ENCODE assay signal across 16 cellular contexts in the genomic region with DNA sequence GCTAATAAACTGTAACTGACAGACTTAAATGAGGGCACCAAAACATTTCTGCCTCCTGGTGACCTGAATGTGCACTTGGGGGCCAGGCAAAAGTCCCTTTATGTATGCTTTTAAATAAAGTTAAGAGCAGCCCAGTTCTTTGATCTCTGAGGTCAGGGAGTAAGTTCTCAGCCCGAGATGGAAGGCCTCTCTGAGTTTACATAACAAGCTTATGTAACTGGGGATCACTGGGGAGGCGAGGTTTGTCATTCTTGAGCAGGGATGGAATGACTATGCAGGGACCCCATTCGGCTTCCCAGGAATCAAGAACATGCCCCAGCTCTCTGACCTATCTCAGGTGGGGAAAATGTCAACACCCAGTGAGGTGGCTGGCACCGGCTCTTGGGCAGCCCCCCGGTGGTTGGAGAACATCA.
DNase-seq lines count a peak whose midpoint lies in the region; ATAC-seq and TF ChIP-seq lines count a peak whose summit lies in the region.
"Had no signal": no experiment of that assay in that cellular context is flagged by ENCODE, and none has a peak within 500 bp of the region (broad histone marks: within the 10 kb centered on the region; RNA-seq: fewer than 3 reads in every experiment).

No MANE protein-coding gene starts in this region.

- H3K27ac Mint-ChIP-seq in natural killer cell treated with Interleukin-12 subunit alpha and Interleukin-12 subunit beta and Interleukin-15 and Interleukin-18, amount 100 ng/mL, for 72 hours = peak overlapping the region; percentile 24 to 44
- no peak overlapping the region for H3K27ac Mint-ChIP-seq in natural killer cell

- H3K4me3 Mint-ChIP-seq in natural killer cell treated with Interleukin-12 subunit alpha and Interleukin-12 subunit beta and Interleukin-15 and Interleukin-18, amount 100 ng/mL, for 72 hours = no peak overlapping the region
- H3K4me3 Mint-ChIP-seq in natural killer cell = no peak overlapping the region
- H3K4me3 Mint-ChIP-seq: CD8-positive, alpha-beta memory T cell had no signal

- H3K4me1 ChIP-seq in muscle layer of colon (ENCODE audit: insufficient read depth, low read length) = peaks cover 12% of the 10 kb centered on the region
- H3K4me1 ChIP-seq: BLaER1 had no signal

- intact Hi-C loops in natural killer cell (cut with micrococcal nuclease) = no loop called here

- ATAC-seq in natural killer cell treated with Interleukin-12 subunit alpha and Interleukin-12 subunit beta and Interleukin-15 and Interleukin-18, amount 100 ng/mL, for 72 hours = no peak
- ATAC-seq in natural killer cell (no peak), GM21786 (IDR thresholded peaks at IDR 0.05; ENCODE audit: unreplicated experiment) (no peak)

- H3K27me3 Mint-ChIP-seq in natural killer cell treated with Interleukin-12 subunit alpha and Interleukin-12 subunit beta and Interleukin-15 and Interleukin-18, amount 100 ng/mL, for 72 hours = no peaks in the 10 kb centered on the region
- no peaks in the 10 kb centered on the region for H3K27me3 Mint-ChIP-seq in natural killer cell (ENCODE audit: low read depth in 2 of 2)

- H3K36me3 Mint-ChIP-seq in natural killer cell treated with Interleukin-12 subunit alpha and Interleukin-12 subunit beta and Interleukin-15 and Interleukin-18, amount 100 ng/mL, for 72 hours = peaks cover 47% of the 10 kb centered on the region
- peaks cover 12% of the 10 kb centered on the region for H3K36me3 Mint-ChIP-seq in natural killer cell

- H3K4me1 Mint-ChIP-seq in natural killer cell treated with Interleukin-12 subunit alpha and Interleukin-12 subunit beta and Interleukin-15 and Interleukin-18, amount 100 ng/mL, for 72 hours (ENCODE audit: low read depth in 2 of 2) = peaks cover 46 to 59% of the 10 kb centered on the region in 2 donors
- peaks cover 13 to 23% of the 10 kb centered on the region in 2 donors for H3K4me1 Mint-ChIP-seq in natural killer cell

- no peak overlapping the region for H3K4me3 ChIP-seq in fibroblast of villous mesenchyme (ENCODE audit: low read depth, low read length)
- H3K4me3 ChIP-seq in muscle layer of colon (ENCODE audit: low read depth in 1 of 2, low read length in 2 of 2) = no peak overlapping the region
- H3K4me3 ChIP-seq: BLaER1, GM23248 had no signal

- no peak for TF ChIP-seq CTCF in natural killer cell (IDR thresholded peaks at IDR 0.05)
- TF ChIP-seq CTCF in fibroblast of villous mesenchyme (IDR thresholded peaks at IDR 0.05; ENCODE audit: insufficient read depth, low read depth, low read length) = no peak

- H3K36me3 ChIP-seq in muscle layer of colon (ENCODE audit: insufficient read depth, low read length) = peaks cover 20% of the 10 kb centered on the region

- no peak overlapping the region for H3K9ac ChIP-seq in muscle layer of colon (ENCODE audit: low read length)
- H3K9ac ChIP-seq: BLaER1, GM23248 had no signal

- peak overlapping the region; percentile 12 for H3K27ac ChIP-seq in muscle layer of colon (ENCODE audit: low read depth, low read length)
- H3K27ac ChIP-seq: BLaER1, GM23248, RWPE1 had no signal

- no peak for DNase-seq in natural killer cell treated with Interleukin-12 subunit alpha and Interleukin-12 subunit beta and Interleukin-15 and Interleukin-18, amount 100 ng/mL, for 72 hours (ENCODE audit: low spot score)
- DNase-seq in natural killer cell = no peak
- peak; percentile 4 for DNase-seq in fibroblast of villous mesenchyme (ENCODE audit: low read depth)
- no peak for DNase-seq in cerebellum (ENCODE audit: low spot score)
- no peak for DNase-seq in DMS153 (lab: John Stamatoyannopoulos, UW)
- DNase-seq: CD8-positive, alpha-beta memory T cell; GF-D8; GM23248; NCI-H1105; NCI-H1694 treated with DMSO at 0.1 percent for 48 hours; NCI-H345; NCI-H526 treated with DMSO at 0.1 percent for 48 hours had no signal

- H3K9me3 Mint-ChIP-seq in natural killer cell treated with Interleukin-12 subunit alpha and Interleukin-12 subunit beta and Interleukin-15 and Interleukin-18, amount 100 ng/mL, for 72 hours = no peaks in the 10 kb centered on the region
- H3K9me3 Mint-ChIP-seq in natural killer cell = no peaks in the 10 kb centered on the region
- H3K9me3 Mint-ChIP-seq: CD8-positive, alpha-beta memory T cell had no signal

- H3K27me3 ChIP-seq in muscle layer of colon (ENCODE audit: control insufficient read depth in 1 of 2, insufficient read depth in 2 of 2, low read length in 2 of 2) = no peaks in the 10 kb centered on the region
- H3K27me3 ChIP-seq: BLaER1 had no signal

- no peaks in the 10 kb centered on the region for H3K9me3 ChIP-seq in muscle layer of colon (ENCODE audit: low read length)
- H3K9me3 ChIP-seq: BLaER1 had no signal

Comparison
In these comparisons a context has a peak if more than half of its experiments do, and no peak if none do; other contexts are left out.
1. H3K27ac Mint-ChIP-seq: peak in natural killer cell treated with Interleukin-12 subunit alpha and Interleukin-12 subunit beta and Interleukin-15 and Interleukin-18, amount 100 ng/mL, for 72 hours (2 of 2); none in natural killer cell (0 of 2).